Comparison of ENCODE assay signal across 23 cellular contexts in the genomic region with DNA sequence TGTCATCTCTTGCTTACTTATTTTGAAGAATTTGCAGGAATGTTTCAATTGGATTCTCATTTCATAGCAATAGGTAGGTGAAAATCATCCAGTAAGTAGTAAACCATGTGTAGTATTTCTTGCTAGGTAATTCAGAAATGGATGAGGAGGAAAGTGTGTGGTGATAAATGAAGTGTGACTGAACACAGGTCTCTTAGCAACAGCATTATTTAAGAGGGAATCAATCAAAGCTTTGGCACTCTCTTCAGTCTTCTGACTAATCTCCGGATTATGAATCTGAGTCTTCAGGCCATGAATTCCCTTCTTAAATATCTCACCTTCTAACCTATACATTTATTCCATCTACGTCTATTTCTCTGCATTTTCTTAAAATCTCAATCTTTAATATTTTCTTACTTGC. TPM values are rescaled to one million over a fixed set of nuclear protein-coding genes. Genes with fewer than 3 reads are reported as not detected.
DNase-seq lines count a peak whose midpoint lies in the region; ATAC-seq, FAIRE-seq and TF ChIP-seq lines count a peak whose summit lies in the region.
"Had no signal": no experiment of that assay in that cellular context is flagged by ENCODE, and none has a peak within 500 bp of the region (broad histone marks: within the 10 kb centered on the region; RNA-seq: fewer than 3 reads in every experiment).

No MANE protein-coding gene starts in this region.

- no peak overlapping the region for H2AFZ ChIP-seq in neural cell (ENCODE audit: low read depth, low read length)
- no peak overlapping the region for H2AFZ ChIP-seq in smooth muscle cell (ENCODE audit: low read depth)
- H2AFZ ChIP-seq: GM23248 had no signal

- H3K4me2 ChIP-seq in neural cell (ENCODE audit: low read length) (peak overlapping the region; percentile 28), smooth muscle cell (no peak overlapping the region)
- H3K4me2 ChIP-seq: BLaER1 treated with 17β-estradiol and CSF1 and Interleukin-3, amounts not matched to agents 10 nM and 100 nM had no signal

- H3K4me3 ChIP-seq in bronchial epithelial cell (ENCODE audit: low read depth, low read length) (no peak overlapping the region), neural cell (ENCODE audit: low read length) (peak overlapping the region; percentile 12), smooth muscle cell (no peak overlapping the region)
- H3K4me3 ChIP-seq: BLaER1 treated with 17β-estradiol and CSF1 and Interleukin-3, amounts not matched to agents 10 nM and 100 nM; GM23248; Peyer's patch had no signal

- H3K9ac ChIP-seq in neural cell (ENCODE audit: low read length) (no peak overlapping the region), smooth muscle cell (ENCODE audit: low read depth) (no peak overlapping the region)
- H3K9ac ChIP-seq: BLaER1 treated with 17β-estradiol and CSF1 and Interleukin-3, amounts not matched to agents 10 nM and 100 nM; GM23248 had no signal

- no peaks in the 10 kb centered on the region for H3K9me2 ChIP-seq in neural cell (ENCODE audit: insufficient read depth, low read length)

- no peak for ATAC-seq in HG03520 (IDR thresholded peaks at IDR 0.05; ENCODE audit: unreplicated experiment)

- H3K4me1 ChIP-seq in smooth muscle cell (ENCODE audit: low read depth) = no peaks in the 10 kb centered on the region
- H3K4me1 ChIP-seq: Caco-2, Peyer's patch had no signal

- WGBS in smooth muscle cell (ENCODE audit: low lambda C conversion rate) = 98% methylated on average over 2 of the region's 2 CpGs

- no peak for FAIRE-seq in bronchial epithelial cell (lab: Jason Lieb, UNC)

- H4K20me1 ChIP-seq in neural cell (ENCODE audit: insufficient read depth) (no peaks in the 10 kb centered on the region), smooth muscle cell (ENCODE audit: low read depth) (no peaks in the 10 kb centered on the region)
- H4K20me1 ChIP-seq: BLaER1 treated with 17β-estradiol and CSF1 and Interleukin-3, amounts not matched to agents 10 nM and 100 nM had no signal

- H3K36me3 ChIP-seq in bronchial epithelial cell (ENCODE audit: control insufficient read depth, insufficient read depth, low read length) (no peaks in the 10 kb centered on the region), neural cell (ENCODE audit: insufficient read depth, low read length) (no peaks in the 10 kb centered on the region), smooth muscle cell (ENCODE audit: low read depth) (no peaks in the 10 kb centered on the region)
- H3K36me3 ChIP-seq: BLaER1 treated with 17β-estradiol and CSF1 and Interleukin-3, amounts not matched to agents 10 nM and 100 nM; Peyer's patch had no signal

- peak; percentile 68 for TF ChIP-seq EP300 in neural cell (conservative IDR thresholded peaks at IDR 0.05; ENCODE audit: poor library complexity, severe bottlenecking)

- TF ChIP-seq RAD21 in neural cell (conservative IDR thresholded peaks at IDR 0.05) = no peak

- H3K27ac ChIP-seq in neural cell (ENCODE audit: low read length) (peak overlapping the region; percentile 70), smooth muscle cell (ENCODE audit: low read depth) (no peak overlapping the region)
- H3K27ac ChIP-seq: BLaER1 treated with 17β-estradiol and CSF1 and Interleukin-3, amounts not matched to agents 10 nM and 100 nM; GM23248; Peyer's patch had no signal

- DNase-seq in NCI-H187 treated with DMSO at 0.1 percent for 48 hours (lab: John Stamatoyannopoulos, UW) (peak; percentile 35), NCI-H82 (lab: John Stamatoyannopoulos, UW) (peak; percentile 74), bronchial epithelial cell (ENCODE audit: low read depth) (peak; percentile 54), smooth muscle cell (lab: John Stamatoyannopoulos, UW; ENCODE audit: unreplicated experiment) (no peak), ecto neural progenitor cell (ENCODE audit: low spot score) (no peak)
- no peak for DNase-seq in effector CD8-positive, alpha-beta T cell (lab: John Stamatoyannopoulos, UW)
- DNase-seq: ACHN; Caco-2; CD4-positive, alpha-beta memory T cell; DMS153; GM23248; H9; HFFc6; Kasumi-1; NCI-H1436; NCI-H2029; NCI-H446; NCI-H69; Peyer's patch had no signal

- no peak for TF ChIP-seq CTCF in bronchial epithelial cell (IDR thresholded peaks at IDR 0.05; ENCODE audit: insufficient read depth, low read length, severe bottlenecking)
- no peak for TF ChIP-seq CTCF in neural cell (IDR thresholded peaks at IDR 0.05; ENCODE audit: poor library complexity, severe bottlenecking)
- TF ChIP-seq CTCF in smooth muscle cell (IDR thresholded peaks at IDR 0.05; ENCODE audit: borderline replicate concordance, insufficient read depth, poor library complexity, severe bottlenecking) = no peak

- H3K27me3 ChIP-seq in bronchial epithelial cell (ENCODE audit: control insufficient read depth, insufficient read depth, low read length) = no peaks in the 10 kb centered on the region
- H3K27me3 ChIP-seq in neural cell (ENCODE audit: insufficient read depth, low read depth, low read length) = no peaks in the 10 kb centered on the region
- H3K27me3 ChIP-seq in smooth muscle cell (ENCODE audit: low read depth) = no peaks in the 10 kb centered on the region
- H3K27me3 ChIP-seq: BLaER1 treated with 17β-estradiol and CSF1 and Interleukin-3, amounts not matched to agents 10 nM and 100 nM; Peyer's patch had no signal

- no peaks in the 10 kb centered on the region for H3F3A ChIP-seq in neural cell (ENCODE audit: insufficient read depth, low read length, poor library complexity, severe bottlenecking)
- no peaks in the 10 kb centered on the region for H3F3A ChIP-seq in smooth muscle cell (ENCODE audit: low read depth)

- H3K79me2 ChIP-seq in neural cell (replicated peaks; ENCODE audit: insufficient read depth, low read length) = no peaks in the 10 kb centered on the region
- no peaks in the 10 kb centered on the region for H3K79me2 ChIP-seq in smooth muscle cell (ENCODE audit: low read depth)

- H3K9me3 ChIP-seq in neural cell (ENCODE audit: low read length) = no peaks in the 10 kb centered on the region
- no peaks in the 10 kb centered on the region for H3K9me3 ChIP-seq in smooth muscle cell (replicated peaks; ENCODE audit: low read depth)
- H3K9me3 ChIP-seq: BLaER1 treated with 17β-estradiol and CSF1 and Interleukin-3, amounts not matched to agents 10 nM and 100 nM; Caco-2; Peyer's patch had no signal

TF ChIP-seq in neural cell, 6 proteins besides CTCF, POLR2A, EP300 and RAD21:
- no peak for TF ChIP-seq TAF1 (IDR thresholded peaks at IDR 0.05; ENCODE audit: low read depth)
- TF ChIP-seq MXI1 (conservative IDR thresholded peaks at IDR 0.05; ENCODE audit: poor library complexity, severe bottlenecking) = peak; percentile 45
- TF ChIP-seq, protein P1, sequence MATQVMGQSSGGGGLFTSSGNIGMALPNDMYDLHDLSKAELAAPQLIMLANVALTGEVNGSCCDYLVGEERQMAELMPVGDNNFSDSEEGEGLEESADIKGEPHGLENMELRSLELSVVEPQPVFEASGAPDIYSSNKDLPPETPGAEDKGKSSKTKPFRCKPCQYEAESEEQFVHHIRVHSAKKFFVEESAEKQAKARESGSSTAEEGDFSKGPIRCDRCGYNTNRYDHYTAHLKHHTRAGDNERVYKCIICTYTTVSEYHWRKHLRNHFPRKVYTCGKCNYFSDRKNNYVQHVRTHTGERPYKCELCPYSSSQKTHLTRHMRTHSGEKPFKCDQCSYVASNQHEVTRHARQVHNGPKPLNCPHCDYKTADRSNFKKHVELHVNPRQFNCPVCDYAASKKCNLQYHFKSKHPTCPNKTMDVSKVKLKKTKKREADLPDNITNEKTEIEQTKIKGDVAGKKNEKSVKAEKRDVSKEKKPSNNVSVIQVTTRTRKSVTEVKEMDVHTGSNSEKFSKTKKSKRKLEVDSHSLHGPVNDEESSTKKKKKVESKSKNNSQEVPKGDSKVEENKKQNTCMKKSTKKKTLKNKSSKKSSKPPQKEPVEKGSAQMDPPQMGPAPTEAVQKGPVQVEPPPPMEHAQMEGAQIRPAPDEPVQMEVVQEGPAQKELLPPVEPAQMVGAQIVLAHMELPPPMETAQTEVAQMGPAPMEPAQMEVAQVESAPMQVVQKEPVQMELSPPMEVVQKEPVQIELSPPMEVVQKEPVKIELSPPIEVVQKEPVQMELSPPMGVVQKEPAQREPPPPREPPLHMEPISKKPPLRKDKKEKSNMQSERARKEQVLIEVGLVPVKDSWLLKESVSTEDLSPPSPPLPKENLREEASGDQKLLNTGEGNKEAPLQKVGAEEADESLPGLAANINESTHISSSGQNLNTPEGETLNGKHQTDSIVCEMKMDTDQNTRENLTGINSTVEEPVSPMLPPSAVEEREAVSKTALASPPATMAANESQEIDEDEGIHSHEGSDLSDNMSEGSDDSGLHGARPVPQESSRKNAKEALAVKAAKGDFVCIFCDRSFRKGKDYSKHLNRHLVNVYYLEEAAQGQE (IDR thresholded peaks at IDR 0.05; ENCODE audit: borderline replicate concordance) = no peak
TF ChIP-seq in neural cell: peak in this region for 1.

RNA-seq across cellular contexts. Expression of a gene that starts 55.8 kb away (rescaled TPM):
- total RNA-seq in bronchial epithelial cell (11.1 and 12.7 TPM in 2 replicates), smooth muscle cell (15.7 and 18.2 TPM in 2 replicates)
- polyA plus RNA-seq in neural cell (2.9 and 5.4 TPM in 2 replicates), smooth muscle cell (4.9 and 5.3 TPM in 2 replicates)
- 1.3 and 3.7 TPM in 2 replicates for polyA minus RNA-seq in neural cell
- total RNA-seq: CD4-positive, alpha-beta memory T cell; T-helper 1 cell treated with Interleukin-12 subunit alpha and Interleukin-12 subunit beta and Interleukin-4 antibody, amounts not matched to agents 30 ng/mL and 1 ng/mL, for 36 hours had no signal

Comparison
In these comparisons a context has a peak if more than half of its experiments do, and no peak if none do; other contexts are left out.
1. DNase-seq: peak in NCI-H187 treated with DMSO at 0.1 percent for 48 hours (single experiment), NCI-H82 (single experiment) and bronchial epithelial cell (single experiment); none in effector CD8-positive, alpha-beta T cell (single experiment), smooth muscle cell (single experiment) and ecto neural progenitor cell (single experiment).